ENCODE assay signal across 8 cellular contexts in genomic region chr5:180802325-180803180, GRCh38. TPM values are rescaled to one million over a fixed set of nuclear protein-coding genes. Genes with fewer than 3 reads are reported as not detected.
DNase-seq lines count a peak whose midpoint lies in the region; ATAC-seq, FAIRE-seq and TF ChIP-seq lines count a peak whose summit lies in the region.

TSS of gene MGAT1 (minus strand) at chr5:180802806. CDS start at chr5:180792971, 9,835 bp downstream.

- H3K4me2 ChIP-seq in GM23248 (ENCODE audit: unreplicated experiment) (peak within 1 kb of the TSS; percentile 86), GM12878 (ENCODE audit: control insufficient read depth, insufficient read depth) (peak within 1 kb of the TSS; percentile 96)

- SMC1A ChIA-PET in GM12878 (lab: Charles Lee; ENCODE audit: uncharacterized antibody, unreplicated experiment): interaction anchor here (0.9 to 4.8 kb wide), 12 partner anchors 8 to 453 kb away, joined by 3 to 26 read pairs (median 5); no protein-coding TSS in a partner anchor

- no peak for TF ChIP-seq EP300 in GM12878 (IDR thresholded peaks at IDR 0.05; ENCODE audit: borderline replicate concordance in 1 of 2, control insufficient read depth in 1 of 2, low read depth in 2 of 2, low read length in 2 of 2)

- CTCF ChIA-PET in GM12878 (lab: Yijun Ruan, JAX): interaction anchor here (0.8 to 4.2 kb wide), 11 partner anchors 8 to 66 kb away, joined by 3 to 23 read pairs (median 4); no protein-coding TSS in a partner anchor

- in situ Hi-C loops in GM23248 (cut with MboI): no loop called here
- in situ Hi-C loops in GM12878 (cut with MboI): loop anchor here (5.0 to 25.0 kb wide), 3 partner anchors 60 to 990 kb away; partner anchors contain the start of genes MGAT4B, SQSTM1 and ZFP62
- in situ Hi-C loops in gastrocnemius medialis (cut with MboI; ENCODE audit: low sequenced_read_pairs in 4 of 4): no loop called here

- intact Hi-C loops in GM12878 (cut with micrococcal nuclease; ENCODE audit: unreplicated experiment) (loop anchor here (2.0 to 10.0 kb wide), 2 partner anchors 58 to 352 kb away; partner anchors contain the start of gene ZFP62), gastrocnemius medialis (cut with DNase I; ENCODE audit: low total_unique reads) (loop anchor here (1.0 to 5.0 kb wide), 4 partner anchors 8 to 445 kb away; partner anchors contain the start of gene ZFP62)

- no TSS peak for BruUV-seq in GM12878 (replicated peaks; lab: Mats Ljungman, UMichigan)

- no peak for TF ChIP-seq RAD21 in GM12878 (IDR thresholded peaks at IDR 0.05; ENCODE audit: insufficient read depth, low read depth, low read length)

- H3K36me3 ChIP-seq in GM23248 (ENCODE audit: low read depth) (no peaks in the 10 kb centered on the region), GM12878 (ENCODE audit: control insufficient read depth in 2 of 2, insufficient read depth in 2 of 2, low read length in 1 of 2) (peaks cover 4 to 27% of the 10 kb centered on the region in 2 experiments), iPS DF 6.9 (ENCODE audit: control insufficient read depth, insufficient read depth, low read length) (no peaks in the 10 kb centered on the region), gastrocnemius medialis (no peaks in the 10 kb centered on the region)

- TF ChIP-seq POLR2A in GM12878 (IDR thresholded peaks at IDR 0.05; ENCODE audit: low read depth, low read length) (peak; percentile 89), gastrocnemius medialis (IDR thresholded peaks at IDR 0.05) (peak; percentile 93 to 95)

- H3K9me2 ChIP-seq in GM23248 (ENCODE audit: insufficient read depth): no peaks in the 10 kb centered on the region

- WGBS in GM23248 (ENCODE audit: low coverage in 1 of 2, low lambda C conversion rate in 2 of 2, missing lambda C conversion rate in 2 of 2), 2 experiments: 0 to 1% methylated on average over 36 to 41 of the region's 87 CpGs
- WGBS in GM12878 (ENCODE audit: insufficient coverage, insufficient replicate concordance, low lambda C conversion rate, missing lambda C conversion rate): under 1% methylated on average over 71 of the region's 87 CpGs
- WGBS in iPS DF 6.9 (ENCODE audit: insufficient coverage, insufficient read length): no CpG with 5 or more reads among the region's 87 CpGs

- H3K79me2 ChIP-seq in GM23248 (ENCODE audit: insufficient read depth): peaks cover 90% of the 10 kb centered on the region
- peaks cover 91% of the 10 kb centered on the region for H3K79me2 ChIP-seq in GM12878 (ENCODE audit: control insufficient read depth, insufficient read depth, low read length)

- POLR2A ChIA-PET in GM12878 (lab: Charles Lee): interaction anchor here (0.7 to 3.5 kb wide), 11 partner anchors 8 to 459 kb away, joined by 3 to 19 read pairs (median 4); no protein-coding TSS in a partner anchor

- no peak for TF ChIP-seq CTCF in GM12878 (IDR thresholded peaks at IDR 0.05 in 2 of 3, conservative IDR thresholded peaks at IDR 0.05 in 1 of 3; ENCODE audit: control insufficient read depth in 2 of 3, extremely low read depth in 1 of 3, insufficient read depth in 1 of 3, low read depth in 3 of 3, low read length in 3 of 3)
- TF ChIP-seq CTCF in gastrocnemius medialis (IDR thresholded peaks at IDR 0.05 in 4 of 5, conservative IDR thresholded peaks at IDR 0.05 in 1 of 5): no peak

- H3K4me3 ChIP-seq in GM23248 (peak within 1 kb of the TSS; percentile 78), GM12878 (peak within 1 kb of the TSS; percentile 97), iPS DF 6.9 (ENCODE audit: low read length) (peak within 1 kb of the TSS; percentile 97), gastrocnemius medialis (peak within 1 kb of the TSS; percentile 96 to 99 (median 96))

- no peaks in the 10 kb centered on the region for H3K9me3 ChIP-seq in GM23248 (ENCODE audit: low read depth)
- no peaks in the 10 kb centered on the region for H3K9me3 ChIP-seq in GM12878 (replicated peaks; ENCODE audit: control insufficient read depth, insufficient read depth, low read length)
- H3K9me3 ChIP-seq in iPS DF 6.9 (ENCODE audit: control insufficient read depth, insufficient read depth, low read length): no peaks in the 10 kb centered on the region
- no peaks in the 10 kb centered on the region for H3K9me3 ChIP-seq in gastrocnemius medialis

- peaks cover 69% of the 10 kb centered on the region for H3K4me1 ChIP-seq in GM23248 (ENCODE audit: insufficient read depth)
- peaks cover 43% of the 10 kb centered on the region for H3K4me1 ChIP-seq in GM12878 (ENCODE audit: control insufficient read depth, insufficient read depth, low read length)
- peaks cover 8% of the 10 kb centered on the region for H3K4me1 ChIP-seq in iPS DF 6.9 (ENCODE audit: control insufficient read depth, insufficient read depth, low read length)
- peaks cover 83 to 92% of the 10 kb centered on the region in 2 donors for H3K4me1 ChIP-seq in gastrocnemius medialis

- RAD21 ChIA-PET in GM12878 (lab: Charles Lee; ENCODE audit: unreplicated experiment): interaction anchor here (0.7 to 4.3 kb wide), 6 partner anchors 8 to 58 kb away, joined by 3 to 23 read pairs (median 6); no protein-coding TSS in a partner anchor

- H3K27me3 ChIP-seq in GM23248 (replicated peaks; ENCODE audit: insufficient read depth) (no peaks in the 10 kb centered on the region), GM12878 (replicated peaks in 1 of 2; ENCODE audit: control insufficient read depth in 2 of 2, insufficient read depth in 2 of 2, low read length in 1 of 2) (no peaks in the 10 kb centered on the region), iPS DF 6.9 (ENCODE audit: control insufficient read depth, insufficient read depth, low read length) (no peaks in the 10 kb centered on the region), gastrocnemius medialis (no peaks in the 10 kb centered on the region)

- H3K9ac ChIP-seq in GM23248 (peak within 1 kb of the TSS; percentile 99), GM12878 (ENCODE audit: control insufficient read depth, insufficient read depth, low read length) (peak within 1 kb of the TSS; percentile 84)

- H2AFZ ChIP-seq in GM23248: peak within 1 kb of the TSS; percentile 70
- H2AFZ ChIP-seq in GM12878 (ENCODE audit: control insufficient read depth, low read depth, low read length): peak within 1 kb of the TSS; percentile 30

- DNase-seq in ELR (ENCODE audit: low read depth) (peak; percentile 91), GM23248 (peak; percentile 96), LoVo (ENCODE audit: low spot score) (peak; percentile 86), T1000 (lab: John Stamatoyannopoulos, UW) (peak; percentile 46), GM12878 (ENCODE audit: low read depth, low spot score) (no peak), iPS DF 6.9 (ENCODE audit: low read depth, low spot score) (no peak), gastrocnemius medialis (peak; percentile 81 to 85)

- H4K20me1 ChIP-seq in GM23248 (ENCODE audit: insufficient read depth) (peaks cover 24% of the 10 kb centered on the region), GM12878 (ENCODE audit: control insufficient read depth, insufficient read depth) (peaks cover 41% of the 10 kb centered on the region)

- ATAC-seq in GM12878: peak; percentile 72
- ATAC-seq in gastrocnemius medialis: peak; percentile 82
- ATAC-seq in GM18519 (IDR thresholded peaks at IDR 0.05; ENCODE audit: low FRiP score, unreplicated experiment): no peak

- FAIRE-seq in GM12878 (lab: Jason Lieb, UNC): no peak

- peak within 1 kb of the TSS; percentile 97 for H3K27ac ChIP-seq in GM23248
- peak within 1 kb of the TSS; percentile 94 for H3K27ac ChIP-seq in GM12878 (ENCODE audit: control insufficient read depth, insufficient read depth)
- no peak within 1 kb of the TSS for H3K27ac ChIP-seq in iPS DF 6.9 (ENCODE audit: low read length)
- peak within 1 kb of the TSS; percentile 94 to 100 (median 100) for H3K27ac ChIP-seq in gastrocnemius medialis

- peaks cover 35% of the 10 kb centered on the region for H3F3A ChIP-seq in GM23248 (ENCODE audit: insufficient read depth)

TF ChIP-seq in GM12878, 131 proteins besides CTCF, POLR2A, EP300 and RAD21 (continues in another document):
- peak; percentile 50 for TF ChIP-seq IKZF1 (conservative IDR thresholded peaks at IDR 0.05)
- TF ChIP-seq NKRF (conservative IDR thresholded peaks at IDR 0.05): peak; percentile 92

RNA-seq across cellular contexts. Expression of gene MGAT1, which starts in this region (rescaled TPM):
- total RNA-seq in GM23248 (2014; rRNA removed; shearing (Covaris generic)): 200 and 209 TPM in 2 replicates
- 180 and 192 TPM in 2 replicates for polyA plus RNA-seq in GM23248 (2016; fragmentation: Nextera tagmentation; extraction: Ambion mirVana)
- 148 and 157 TPM in 2 replicates for total RNA-seq in GM12878 (2013; cell fraction: nucleolus; rRNA removed)
- total RNA-seq in GM12878 (2014; rRNA removed): 44.6 and 50.7 TPM in 2 replicates
- total RNA-seq in GM12878 (2014; rRNA removed; fragmentation: Illumina TruSeq; extraction: Trizol): 32.5 and 33.6 TPM in 2 replicates
- 76.4 and 82.3 TPM in 2 replicates for total RNA-seq in GM12878 (2021)
- polyA plus RNA-seq in GM12878 (2011; ENCODE audit: low read depth): 61.9 TPM
- polyA plus RNA-seq in GM12878 (2011; rRNA removed): 74.1 and 88.4 TPM in 2 replicates
- polyA plus RNA-seq in GM12878 (2011; cell fraction: cytosol; rRNA removed): 118 and 136 TPM in 2 replicates
- polyA plus RNA-seq in GM12878 (2011; cell fraction: nucleus; rRNA removed): 129 and 130 TPM in 2 replicates
- polyA plus RNA-seq in GM12878 (2012): 109 and 110 TPM in 2 replicates
- polyA plus RNA-seq in GM12878 (2014; fragmentation: Illumina TruSeq; extraction: Trizol): 32.3 and 38.1 TPM in 2 replicates
- 1 to 10 TPM; 3.1 to 7.7 TPM for polyA plus RNA-seq in GM12878 (2014; fragmentation: Nextera tagmentation; extraction: Ambion mirVana)
- polyA plus RNA-seq in GM12878 (2014; rRNA removed): 74.7 and 90.4 TPM in 2 replicates
- 10 to 100 TPM; 75.2 to 85.9 TPM for polyA plus RNA-seq in GM12878 (2016; fragmentation: Nextera tagmentation; extraction: Ambion mirVana)
- polyA minus RNA-seq in GM12878 (2011; rRNA and poly(A)+ RNA removed): 74.1 and 128 TPM in 2 replicates
- polyA minus RNA-seq in GM12878 (2011; cell fraction: cytosol; rRNA and poly(A)+ RNA removed): 60.1 and 60.4 TPM in 2 replicates
- 48.4 and 56.6 TPM in 2 replicates for polyA minus RNA-seq in GM12878 (2011; cell fraction: nucleus; rRNA and poly(A)+ RNA removed)
- 100 to 1,000 TPM; 100 to 138 (median 115) TPM for total RNA-seq in gastrocnemius medialis

Comparison
In these comparisons a context has a peak if more than half of its experiments do, and no peak if none do; other contexts are left out.
1. DNase-seq: peak in ELR (single experiment), GM23248 (single experiment), LoVo (single experiment), T1000 (single experiment) and gastrocnemius medialis (2 of 2); none in GM12878 (single experiment) and iPS DF 6.9 (single experiment).
2. Peak in every context shown above with its lines, with median percentiles within 50 percentile points of each other: H3K4me3 ChIP-seq.